24 cellular contexts compared by ENCODE assay signal in genomic region chr7:107850671-107851070, GRCh38. TPM values are rescaled to one million over a fixed set of nuclear protein-coding genes. Genes with fewer than 3 reads are reported as not detected.
"Had no signal": no experiment of that assay in that cellular context is flagged by ENCODE, and none has a peak within 500 bp of the region (broad histone marks: within the 10 kb centered on the region; RNA-seq: fewer than 3 reads in every experiment).

No MANE protein-coding gene starts in this region.

- H3K4me3 Mint-ChIP-seq: activated CD4-positive, alpha-beta memory T cell treated with anti-CD3 and anti-CD28 coated beads for 36 hours; activated CD4-positive, alpha-beta T cell treated with anti-CD3 and anti-CD28 coated beads for 36 hours; activated CD8-positive, alpha-beta memory T cell treated with anti-CD3 and anti-CD28 coated beads, Interleukin-2, amount 10 ng/mL, durations not matched to agents 7 days and 5 days; activated naive CD8-positive, alpha-beta T cell treated with anti-CD3 and anti-CD28 coated beads for 36 hours; activated T-helper 17 cell treated with anti-CD3 and anti-CD28 coated beads, Interleukin-2, amount 50 U/mL, for 72 hours; naive thymus-derived CD8-positive, alpha-beta T cell; T-helper 2 cell treated with Interferon-gamma antibody and Interleukin-4, amounts not matched to agents 5 μg/mL and 100 μg/mL, for 36 hours; WTC11 had no signal

- H3K4me1 Mint-ChIP-seq: activated CD8-positive, alpha-beta memory T cell treated with anti-CD3 and anti-CD28 coated beads, Interleukin-2, amount 10 ng/mL, durations not matched to agents 7 days and 5 days; activated naive CD8-positive, alpha-beta T cell treated with anti-CD3 and anti-CD28 coated beads for 36 hours had no signal

- ATAC-seq: activated CD4-positive, alpha-beta T cell treated with anti-CD3 and anti-CD28 coated beads for 36 hours; activated CD8-positive, alpha-beta memory T cell treated with anti-CD3 and anti-CD28 coated beads, Interleukin-2, amount 10 ng/mL, durations not matched to agents 7 days and 5 days; activated T-helper 17 cell treated with anti-CD3 and anti-CD28 coated beads, Interleukin-2, amount 50 U/mL, for 72 hours; body of pancreas; left lobe of liver; naive thymus-derived CD8-positive, alpha-beta T cell; stimulated activated naive CD8-positive, alpha-beta T cell treated with anti-CD3 and anti-CD28 coated beads, Interleukin-15, Interleukin-2, amounts not matched to agents 100 U/mL and 50 U/mL, for 24 hours had no signal

- H3K36me3 Mint-ChIP-seq: activated CD4-positive, alpha-beta memory T cell treated with anti-CD3 and anti-CD28 coated beads for 36 hours; activated naive CD8-positive, alpha-beta T cell treated with anti-CD3 and anti-CD28 coated beads for 36 hours had no signal

- H3K9me3 Mint-ChIP-seq: activated CD4-positive, alpha-beta memory T cell treated with anti-CD3 and anti-CD28 coated beads for 36 hours; activated naive CD8-positive, alpha-beta T cell treated with anti-CD3 and anti-CD28 coated beads for 36 hours; activated T-helper 17 cell treated with anti-CD3 and anti-CD28 coated beads, Interleukin-2, amount 50 U/mL, for 72 hours; T-helper 2 cell treated with Interferon-gamma antibody and Interleukin-4, amounts not matched to agents 5 μg/mL and 100 μg/mL, for 36 hours had no signal

- H3K27ac ChIP-seq: body of pancreas, right atrium auricular region had no signal

- H3K36me3 ChIP-seq: prostate gland, right atrium auricular region had no signal

- H3K4me1 ChIP-seq: body of pancreas, prostate gland, right atrium auricular region had no signal

- DNase-seq: activated CD4-positive, alpha-beta memory T cell treated with anti-CD3 and anti-CD28 coated beads for 36 hours; activated CD4-positive, alpha-beta T cell treated with anti-CD3 and anti-CD28 coated beads for 36 hours; activated CD8-positive, alpha-beta memory T cell treated with anti-CD3 and anti-CD28 coated beads, Interleukin-2, amount 10 ng/mL, durations not matched to agents 7 days and 5 days; activated naive CD4-positive, alpha-beta T cell; activated naive CD8-positive, alpha-beta T cell treated with anti-CD3 and anti-CD28 coated beads for 36 hours; amygdala; body of pancreas; hypothalamus; islet precursor cell; mammary epithelial cell; naive thymus-derived CD8-positive, alpha-beta T cell; stimulated activated naive CD8-positive, alpha-beta T cell treated with anti-CD3 and anti-CD28 coated beads, Interleukin-15, Interleukin-2, amounts not matched to agents 100 U/mL and 50 U/mL, for 24 hours; trophoblast cell had no signal

- H3K27me3 Mint-ChIP-seq: activated CD4-positive, alpha-beta memory T cell treated with anti-CD3 and anti-CD28 coated beads for 36 hours; activated CD4-positive, alpha-beta T cell treated with anti-CD3 and anti-CD28 coated beads for 36 hours; activated CD8-positive, alpha-beta memory T cell treated with anti-CD3 and anti-CD28 coated beads, Interleukin-2, amount 10 ng/mL, durations not matched to agents 7 days and 5 days; activated naive CD8-positive, alpha-beta T cell treated with anti-CD3 and anti-CD28 coated beads for 36 hours; activated T-helper 17 cell treated with anti-CD3 and anti-CD28 coated beads, Interleukin-2, amount 50 U/mL, for 72 hours; naive thymus-derived CD8-positive, alpha-beta T cell had no signal

- H3K27me3 ChIP-seq: body of pancreas, right atrium auricular region had no signal

- H3K4me3 ChIP-seq: body of pancreas, prostate gland, right atrium auricular region had no signal

- H3K27ac Mint-ChIP-seq: activated CD4-positive, alpha-beta memory T cell treated with anti-CD3 and anti-CD28 coated beads for 36 hours; activated CD4-positive, alpha-beta T cell treated with anti-CD3 and anti-CD28 coated beads for 36 hours; activated CD8-positive, alpha-beta memory T cell treated with anti-CD3 and anti-CD28 coated beads, Interleukin-2, amount 10 ng/mL, durations not matched to agents 7 days and 5 days; activated naive CD8-positive, alpha-beta T cell treated with anti-CD3 and anti-CD28 coated beads for 36 hours; activated T-helper 17 cell treated with anti-CD3 and anti-CD28 coated beads, Interleukin-2, amount 50 U/mL, for 72 hours; naive thymus-derived CD8-positive, alpha-beta T cell; T-helper 2 cell treated with Interferon-gamma antibody and Interleukin-4, amounts not matched to agents 5 μg/mL and 100 μg/mL, for 36 hours; WTC11 had no signal

- H3K9me3 ChIP-seq: body of pancreas, prostate gland, right atrium auricular region had no signal

RNA-seq across cellular contexts. Expression of gene SLC26A3, which starts 47.6 kb away (rescaled TPM):
- total RNA-seq: activated CD4-positive, alpha-beta memory T cell treated with anti-CD3 and anti-CD28 coated beads for 36 hours; activated CD4-positive, alpha-beta T cell treated with anti-CD3 and anti-CD28 coated beads for 36 hours; activated CD8-positive, alpha-beta memory T cell treated with anti-CD3 and anti-CD28 coated beads, Interleukin-2, amount 10 ng/mL, durations not matched to agents 7 days and 5 days; activated naive CD8-positive, alpha-beta T cell treated with anti-CD3 and anti-CD28 coated beads for 36 hours; activated T-helper 17 cell treated with anti-CD3 and anti-CD28 coated beads, Interleukin-2, amount 50 U/mL, for 72 hours; body of pancreas; cardiac septum; fibroblast of villous mesenchyme; mammary epithelial cell; mononuclear cell; naive thymus-derived CD8-positive, alpha-beta T cell; osteocyte; right atrium auricular region; skeletal muscle tissue had no signal
- polyA plus RNA-seq: mammary epithelial cell; naive thymus-derived CD8-positive, alpha-beta T cell had no signal
